Comparison of ENCODE assay signal across 1 cellular context in the genomic region with DNA sequence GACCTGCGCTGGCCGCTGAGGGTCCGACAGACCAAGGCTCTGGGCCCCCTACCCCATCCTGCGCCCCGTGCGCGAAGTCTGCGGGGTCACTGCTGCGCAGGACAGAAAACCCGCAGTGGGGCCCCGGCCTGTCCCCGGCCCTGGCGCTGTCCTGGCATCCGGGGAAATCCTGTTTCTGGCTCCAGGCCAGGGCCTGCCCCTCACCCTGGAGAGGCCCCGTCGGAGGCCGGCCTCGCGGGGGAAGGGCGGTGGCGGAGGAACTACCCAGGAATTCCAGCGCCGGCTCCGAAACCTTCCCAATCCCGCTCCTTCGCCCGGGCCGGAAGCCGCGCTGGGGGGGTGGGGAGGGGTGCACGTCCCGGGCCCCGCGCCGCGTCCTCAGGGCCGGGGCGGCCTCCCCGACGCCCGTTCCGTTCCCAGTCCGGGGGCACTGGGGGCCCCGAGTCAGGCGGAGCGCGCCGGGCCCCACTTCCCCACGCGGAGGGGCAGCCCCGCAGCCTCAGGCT.
TF ChIP-seq lines count a peak whose summit lies in the region.

No MANE protein-coding gene starts in this region.

TF ChIP-seq in HepG2, 621 proteins besides CTCF, POLR2A, EP300 and RAD21 (continued from another document and continues in another):
- TF ChIP-seq, protein P1, sequence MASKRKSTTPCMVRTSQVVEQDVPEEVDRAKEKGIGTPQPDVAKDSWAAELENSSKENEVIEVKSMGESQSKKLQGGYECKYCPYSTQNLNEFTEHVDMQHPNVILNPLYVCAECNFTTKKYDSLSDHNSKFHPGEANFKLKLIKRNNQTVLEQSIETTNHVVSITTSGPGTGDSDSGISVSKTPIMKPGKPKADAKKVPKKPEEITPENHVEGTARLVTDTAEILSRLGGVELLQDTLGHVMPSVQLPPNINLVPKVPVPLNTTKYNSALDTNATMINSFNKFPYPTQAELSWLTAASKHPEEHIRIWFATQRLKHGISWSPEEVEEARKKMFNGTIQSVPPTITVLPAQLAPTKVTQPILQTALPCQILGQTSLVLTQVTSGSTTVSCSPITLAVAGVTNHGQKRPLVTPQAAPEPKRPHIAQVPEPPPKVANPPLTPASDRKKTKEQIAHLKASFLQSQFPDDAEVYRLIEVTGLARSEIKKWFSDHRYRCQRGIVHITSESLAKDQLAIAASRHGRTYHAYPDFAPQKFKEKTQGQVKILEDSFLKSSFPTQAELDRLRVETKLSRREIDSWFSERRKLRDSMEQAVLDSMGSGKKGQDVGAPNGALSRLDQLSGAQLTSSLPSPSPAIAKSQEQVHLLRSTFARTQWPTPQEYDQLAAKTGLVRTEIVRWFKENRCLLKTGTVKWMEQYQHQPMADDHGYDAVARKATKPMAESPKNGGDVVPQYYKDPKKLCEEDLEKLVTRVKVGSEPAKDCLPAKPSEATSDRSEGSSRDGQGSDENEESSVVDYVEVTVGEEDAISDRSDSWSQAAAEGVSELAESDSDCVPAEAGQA (IDR thresholded peaks at IDR 0.05; ENCODE audit: low read depth): no peak
- TF ChIP-seq, protein P1 (CRISPR knock-in tag; IDR thresholded peaks at IDR 0.05; ENCODE audit: borderline replicate concordance): no peak
- TF ChIP-seq POLR2G (IDR thresholded peaks at IDR 0.05; ENCODE audit: low read depth, low read length) (peak; percentile 35; the same call in 1 of the 2 replicates), ZNF549 (CRISPR knock-in tag; IDR thresholded peaks at IDR 0.05) (no peak), SRY (CRISPR knock-in tag; IDR thresholded peaks at IDR 0.05) (no peak), ARHGAP35 (CRISPR knock-in tag; IDR thresholded peaks at IDR 0.05; ENCODE audit: borderline replicate concordance) (no peak), ZNF121 (CRISPR knock-in tag; IDR thresholded peaks at IDR 0.05) (no peak), ZFP41 (CRISPR knock-in tag; IDR thresholded peaks at IDR 0.05; ENCODE audit: borderline replicate concordance) (no peak), ZNF577 (CRISPR knock-in tag; IDR thresholded peaks at IDR 0.05; ENCODE audit: borderline replicate concordance, low read depth) (no peak), NFKBIZ (CRISPR knock-in tag; IDR thresholded peaks at IDR 0.05) (no peak), AGO2 (optimal IDR thresholded peaks at IDR 0.05; ENCODE audit: low read depth, low read length) (peak; percentile 39), ZNF614 (CRISPR knock-in tag; IDR thresholded peaks at IDR 0.05; ENCODE audit: borderline replicate concordance) (no peak), ZNF747 (CRISPR knock-in tag; IDR thresholded peaks at IDR 0.05; ENCODE audit: borderline replicate concordance) (no peak), MZF1 (CRISPR knock-in tag; IDR thresholded peaks at IDR 0.05; ENCODE audit: borderline replicate concordance) (no peak), TBP (CRISPR knock-in tag; IDR thresholded peaks at IDR 0.05) (no peak), ZNF3 (CRISPR knock-in tag; IDR thresholded peaks at IDR 0.05) (no peak), SSRP1 (CRISPR knock-in tag; IDR thresholded peaks at IDR 0.05) (no peak), TARDBP (CRISPR knock-in tag; IDR thresholded peaks at IDR 0.05) (no peak), ETV6 (CRISPR knock-in tag; conservative IDR thresholded peaks at IDR 0.05) (no peak)
- TF ChIP-seq, protein P2, sequence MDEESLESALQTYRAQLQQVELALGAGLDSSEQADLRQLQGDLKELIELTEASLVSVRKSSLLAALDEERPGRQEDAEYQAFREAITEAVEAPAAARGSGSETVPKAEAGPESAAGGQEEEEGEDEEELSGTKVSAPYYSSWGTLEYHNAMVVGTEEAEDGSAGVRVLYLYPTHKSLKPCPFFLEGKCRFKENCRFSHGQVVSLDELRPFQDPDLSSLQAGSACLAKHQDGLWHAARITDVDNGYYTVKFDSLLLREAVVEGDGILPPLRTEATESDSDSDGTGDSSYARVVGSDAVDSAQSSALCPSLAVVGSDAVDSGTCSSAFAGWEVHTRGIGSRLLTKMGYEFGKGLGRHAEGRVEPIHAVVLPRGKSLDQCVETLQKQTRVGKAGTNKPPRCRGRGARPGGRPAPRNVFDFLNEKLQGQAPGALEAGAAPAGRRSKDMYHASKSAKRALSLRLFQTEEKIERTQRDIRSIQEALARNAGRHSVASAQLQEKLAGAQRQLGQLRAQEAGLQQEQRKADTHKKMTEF (CRISPR knock-in tag; IDR thresholded peaks at IDR 0.05): no peak; the same call in 1 of the 2 replicates
- TF ChIP-seq, protein P3, sequence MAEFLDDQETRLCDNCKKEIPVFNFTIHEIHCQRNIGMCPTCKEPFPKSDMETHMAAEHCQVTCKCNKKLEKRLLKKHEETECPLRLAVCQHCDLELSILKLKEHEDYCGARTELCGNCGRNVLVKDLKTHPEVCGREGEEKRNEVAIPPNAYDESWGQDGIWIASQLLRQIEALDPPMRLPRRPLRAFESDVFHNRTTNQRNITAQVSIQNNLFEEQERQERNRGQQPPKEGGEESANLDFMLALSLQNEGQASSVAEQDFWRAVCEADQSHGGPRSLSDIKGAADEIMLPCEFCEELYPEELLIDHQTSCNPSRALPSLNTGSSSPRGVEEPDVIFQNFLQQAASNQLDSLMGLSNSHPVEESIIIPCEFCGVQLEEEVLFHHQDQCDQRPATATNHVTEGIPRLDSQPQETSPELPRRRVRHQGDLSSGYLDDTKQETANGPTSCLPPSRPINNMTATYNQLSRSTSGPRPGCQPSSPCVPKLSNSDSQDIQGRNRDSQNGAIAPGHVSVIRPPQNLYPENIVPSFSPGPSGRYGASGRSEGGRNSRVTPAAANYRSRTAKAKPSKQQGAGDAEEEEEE (CRISPR knock-in tag; IDR thresholded peaks at IDR 0.05; ENCODE audit: borderline replicate concordance): no peak
- TF ChIP-seq, protein P4, sequence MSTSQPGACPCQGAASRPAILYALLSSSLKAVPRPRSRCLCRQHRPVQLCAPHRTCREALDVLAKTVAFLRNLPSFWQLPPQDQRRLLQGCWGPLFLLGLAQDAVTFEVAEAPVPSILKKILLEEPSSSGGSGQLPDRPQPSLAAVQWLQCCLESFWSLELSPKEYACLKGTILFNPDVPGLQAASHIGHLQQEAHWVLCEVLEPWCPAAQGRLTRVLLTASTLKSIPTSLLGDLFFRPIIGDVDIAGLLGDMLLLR (CRISPR knock-in tag; IDR thresholded peaks at IDR 0.05): 0 out of 2 replicates have a peak, but pooled peaks have one; percentile 25
- TF ChIP-seq, protein P5, sequence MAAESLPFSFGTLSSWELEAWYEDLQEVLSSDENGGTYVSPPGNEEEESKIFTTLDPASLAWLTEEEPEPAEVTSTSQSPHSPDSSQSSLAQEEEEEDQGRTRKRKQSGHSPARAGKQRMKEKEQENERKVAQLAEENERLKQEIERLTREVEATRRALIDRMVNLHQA (CRISPR knock-in tag; IDR thresholded peaks at IDR 0.05): no peak
- TF ChIP-seq, protein P6, sequence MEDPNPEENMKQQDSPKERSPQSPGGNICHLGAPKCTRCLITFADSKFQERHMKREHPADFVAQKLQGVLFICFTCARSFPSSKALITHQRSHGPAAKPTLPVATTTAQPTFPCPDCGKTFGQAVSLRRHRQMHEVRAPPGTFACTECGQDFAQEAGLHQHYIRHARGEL (CRISPR knock-in tag; IDR thresholded peaks at IDR 0.05): no peak
- TF ChIP-seq, protein P7, sequence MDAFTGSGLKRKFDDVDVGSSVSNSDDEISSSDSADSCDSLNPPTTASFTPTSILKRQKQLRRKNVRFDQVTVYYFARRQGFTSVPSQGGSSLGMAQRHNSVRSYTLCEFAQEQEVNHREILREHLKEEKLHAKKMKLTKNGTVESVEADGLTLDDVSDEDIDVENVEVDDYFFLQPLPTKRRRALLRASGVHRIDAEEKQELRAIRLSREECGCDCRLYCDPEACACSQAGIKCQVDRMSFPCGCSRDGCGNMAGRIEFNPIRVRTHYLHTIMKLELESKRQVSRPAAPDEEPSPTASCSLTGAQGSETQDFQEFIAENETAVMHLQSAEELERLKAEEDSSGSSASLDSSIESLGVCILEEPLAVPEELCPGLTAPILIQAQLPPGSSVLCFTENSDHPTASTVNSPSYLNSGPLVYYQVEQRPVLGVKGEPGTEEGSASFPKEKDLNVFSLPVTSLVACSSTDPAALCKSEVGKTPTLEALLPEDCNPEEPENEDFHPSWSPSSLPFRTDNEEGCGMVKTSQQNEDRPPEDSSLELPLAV (CRISPR knock-in tag; conservative IDR thresholded peaks at IDR 0.05; ENCODE audit: low read depth): no peak
- TF ChIP-seq, protein P8, sequence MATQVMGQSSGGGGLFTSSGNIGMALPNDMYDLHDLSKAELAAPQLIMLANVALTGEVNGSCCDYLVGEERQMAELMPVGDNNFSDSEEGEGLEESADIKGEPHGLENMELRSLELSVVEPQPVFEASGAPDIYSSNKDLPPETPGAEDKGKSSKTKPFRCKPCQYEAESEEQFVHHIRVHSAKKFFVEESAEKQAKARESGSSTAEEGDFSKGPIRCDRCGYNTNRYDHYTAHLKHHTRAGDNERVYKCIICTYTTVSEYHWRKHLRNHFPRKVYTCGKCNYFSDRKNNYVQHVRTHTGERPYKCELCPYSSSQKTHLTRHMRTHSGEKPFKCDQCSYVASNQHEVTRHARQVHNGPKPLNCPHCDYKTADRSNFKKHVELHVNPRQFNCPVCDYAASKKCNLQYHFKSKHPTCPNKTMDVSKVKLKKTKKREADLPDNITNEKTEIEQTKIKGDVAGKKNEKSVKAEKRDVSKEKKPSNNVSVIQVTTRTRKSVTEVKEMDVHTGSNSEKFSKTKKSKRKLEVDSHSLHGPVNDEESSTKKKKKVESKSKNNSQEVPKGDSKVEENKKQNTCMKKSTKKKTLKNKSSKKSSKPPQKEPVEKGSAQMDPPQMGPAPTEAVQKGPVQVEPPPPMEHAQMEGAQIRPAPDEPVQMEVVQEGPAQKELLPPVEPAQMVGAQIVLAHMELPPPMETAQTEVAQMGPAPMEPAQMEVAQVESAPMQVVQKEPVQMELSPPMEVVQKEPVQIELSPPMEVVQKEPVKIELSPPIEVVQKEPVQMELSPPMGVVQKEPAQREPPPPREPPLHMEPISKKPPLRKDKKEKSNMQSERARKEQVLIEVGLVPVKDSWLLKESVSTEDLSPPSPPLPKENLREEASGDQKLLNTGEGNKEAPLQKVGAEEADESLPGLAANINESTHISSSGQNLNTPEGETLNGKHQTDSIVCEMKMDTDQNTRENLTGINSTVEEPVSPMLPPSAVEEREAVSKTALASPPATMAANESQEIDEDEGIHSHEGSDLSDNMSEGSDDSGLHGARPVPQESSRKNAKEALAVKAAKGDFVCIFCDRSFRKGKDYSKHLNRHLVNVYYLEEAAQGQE (IDR thresholded peaks at IDR 0.05; ENCODE audit: borderline replicate concordance in 1 of 2, low read depth in 1 of 2, low read length in 2 of 2): no peak
- TF ChIP-seq, protein P9, sequence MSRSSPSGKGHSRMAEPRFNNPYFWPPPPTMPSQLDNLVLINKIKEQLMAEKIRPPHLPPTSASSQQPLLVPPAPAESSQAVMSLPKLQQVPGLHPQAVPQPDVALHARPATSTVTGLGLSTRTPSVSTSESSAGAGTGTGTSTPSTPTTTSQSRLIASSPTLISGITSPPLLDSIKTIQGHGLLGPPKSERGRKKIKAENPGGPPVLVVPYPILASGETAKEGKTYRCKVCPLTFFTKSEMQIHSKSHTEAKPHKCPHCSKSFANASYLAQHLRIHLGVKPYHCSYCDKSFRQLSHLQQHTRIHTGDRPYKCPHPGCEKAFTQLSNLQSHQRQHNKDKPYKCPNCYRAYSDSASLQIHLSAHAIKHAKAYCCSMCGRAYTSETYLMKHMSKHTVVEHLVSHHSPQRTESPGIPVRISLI (CRISPR knock-in tag; IDR thresholded peaks at IDR 0.05; ENCODE audit: borderline replicate concordance): no peak
- TF ChIP-seq, protein P10, sequence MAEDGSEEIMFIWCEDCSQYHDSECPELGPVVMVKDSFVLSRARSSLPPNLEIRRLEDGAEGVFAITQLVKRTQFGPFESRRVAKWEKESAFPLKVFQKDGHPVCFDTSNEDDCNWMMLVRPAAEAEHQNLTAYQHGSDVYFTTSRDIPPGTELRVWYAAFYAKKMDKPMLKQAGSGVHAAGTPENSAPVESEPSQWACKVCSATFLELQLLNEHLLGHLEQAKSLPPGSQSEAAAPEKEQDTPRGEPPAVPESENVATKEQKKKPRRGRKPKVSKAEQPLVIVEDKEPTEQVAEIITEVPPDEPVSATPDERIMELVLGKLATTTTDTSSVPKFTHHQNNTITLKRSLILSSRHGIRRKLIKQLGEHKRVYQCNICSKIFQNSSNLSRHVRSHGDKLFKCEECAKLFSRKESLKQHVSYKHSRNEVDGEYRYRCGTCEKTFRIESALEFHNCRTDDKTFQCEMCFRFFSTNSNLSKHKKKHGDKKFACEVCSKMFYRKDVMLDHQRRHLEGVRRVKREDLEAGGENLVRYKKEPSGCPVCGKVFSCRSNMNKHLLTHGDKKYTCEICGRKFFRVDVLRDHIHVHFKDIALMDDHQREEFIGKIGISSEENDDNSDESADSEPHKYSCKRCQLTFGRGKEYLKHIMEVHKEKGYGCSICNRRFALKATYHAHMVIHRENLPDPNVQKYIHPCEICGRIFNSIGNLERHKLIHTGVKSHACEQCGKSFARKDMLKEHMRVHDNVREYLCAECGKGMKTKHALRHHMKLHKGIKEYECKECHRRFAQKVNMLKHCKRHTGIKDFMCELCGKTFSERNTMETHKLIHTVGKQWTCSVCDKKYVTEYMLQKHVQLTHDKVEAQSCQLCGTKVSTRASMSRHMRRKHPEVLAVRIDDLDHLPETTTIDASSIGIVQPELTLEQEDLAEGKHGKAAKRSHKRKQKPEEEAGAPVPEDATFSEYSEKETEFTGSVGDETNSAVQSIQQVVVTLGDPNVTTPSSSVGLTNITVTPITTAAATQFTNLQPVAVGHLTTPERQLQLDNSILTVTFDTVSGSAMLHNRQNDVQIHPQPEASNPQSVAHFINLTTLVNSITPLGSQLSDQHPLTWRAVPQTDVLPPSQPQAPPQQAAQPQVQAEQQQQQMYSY (CRISPR knock-in tag; IDR thresholded peaks at IDR 0.05): peak; percentile 93
